10 cellular contexts compared by ENCODE assay signal in the genomic region with DNA sequence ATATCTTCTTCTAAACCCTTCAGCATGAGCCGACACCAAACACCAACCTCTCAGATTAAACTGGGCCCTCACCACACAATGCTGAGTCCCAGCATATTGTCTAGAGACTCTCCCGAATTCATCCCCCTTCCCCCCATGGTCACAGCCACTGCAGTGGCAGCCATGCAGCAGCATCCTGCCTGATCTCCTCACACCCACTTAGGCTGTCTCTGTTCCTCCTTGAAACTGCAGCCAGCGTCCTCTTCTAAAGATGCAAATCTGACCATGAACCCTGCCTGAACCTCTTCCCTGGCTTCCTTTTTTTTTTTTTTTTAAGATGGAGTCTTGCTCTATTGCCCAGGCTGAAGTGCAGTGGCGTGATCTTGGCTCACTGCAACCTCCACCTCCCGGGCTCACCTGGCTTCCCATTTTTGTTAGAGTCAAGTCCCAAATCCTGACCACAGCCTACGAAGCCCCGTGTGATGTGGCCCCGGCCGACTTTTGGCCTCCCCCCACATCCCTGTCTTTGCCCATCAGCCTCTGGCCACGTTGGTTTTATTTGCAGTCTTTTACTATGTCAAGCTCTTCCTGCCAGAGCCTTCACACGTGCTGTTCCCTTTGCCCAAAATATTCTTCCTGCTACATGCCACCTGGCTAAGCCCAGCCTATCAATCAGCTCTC. TPM values are rescaled to one million over a fixed set of nuclear protein-coding genes. Genes with fewer than 3 reads are reported as not detected.
DNase-seq lines count a peak whose midpoint lies in the region; ATAC-seq, FAIRE-seq and TF ChIP-seq lines count a peak whose summit lies in the region.
"Had no signal": no experiment of that assay in that cellular context is flagged by ENCODE, and none has a peak within 500 bp of the region (broad histone marks: within the 10 kb centered on the region; RNA-seq: fewer than 3 reads in every experiment).

No MANE protein-coding gene starts in this region.

- H3K27ac ChIP-seq in GM12878 (ENCODE audit: control insufficient read depth, insufficient read depth), result peak overlapping the region; percentile 42; the same call in 1 of the 2 replicates
- H3K27ac ChIP-seq in trophoblast cell (ENCODE audit: low read depth, low read length), result no peak overlapping the region
- H3K27ac ChIP-seq: skin epidermis had no signal

- in situ Hi-C loops in GM12878 (cut with MboI), result no loop called here

- no peak for TF ChIP-seq RAD21 in GM12878 (IDR thresholded peaks at IDR 0.05; ENCODE audit: insufficient read depth, low read depth, low read length)

- H2AK5ac ChIP-seq in trophoblast cell (ENCODE audit: low read length), result no peak overlapping the region

- H4K12ac ChIP-seq in trophoblast cell (ENCODE audit: low read depth, low read length), result no peak overlapping the region

- H2AFZ ChIP-seq in GM12878 (ENCODE audit: control insufficient read depth, low read depth, low read length) (peak overlapping the region; percentile 24), trophoblast cell (ENCODE audit: insufficient read depth, low read length, poor library complexity) (no peak overlapping the region)

- H3K79me2 ChIP-seq in GM12878 (ENCODE audit: control insufficient read depth, insufficient read depth, low read length) (no peaks in the 10 kb centered on the region), trophoblast cell (ENCODE audit: control insufficient read depth, insufficient read depth, low read length, poor library complexity) (no peaks in the 10 kb centered on the region)

- no peak overlapping the region for H3K4ac ChIP-seq in trophoblast cell (ENCODE audit: low read depth, low read length)

- no peaks in the 10 kb centered on the region for H3K36me3 ChIP-seq in GM12878 (ENCODE audit: control insufficient read depth in 2 of 2, insufficient read depth in 2 of 2, low read length in 1 of 2)
- H3K36me3 ChIP-seq in trophoblast cell (ENCODE audit: control insufficient read depth in 1 of 2, insufficient read depth in 2 of 2, low read length in 2 of 2), result no peaks in the 10 kb centered on the region

- DNase-seq in GM18507 (ENCODE audit: extremely low spot score, insufficient read length, low read depth) (peak; percentile 64), GM12878 (ENCODE audit: low read depth, low spot score) (peak; percentile 63), COLO829 (ENCODE audit: low spot score) (no peak), trophoblast cell (no peak), DMS 273 treated with DMSO at 0.1 percent for 48 hours (lab: John Stamatoyannopoulos, UW) (no peak), superior temporal gyrus (ENCODE audit: extremely low spot score) (no peak)

- no peaks in the 10 kb centered on the region for H4K20me1 ChIP-seq in GM12878 (ENCODE audit: control insufficient read depth, insufficient read depth)

- no peak overlapping the region for H2BK120ac ChIP-seq in trophoblast cell (ENCODE audit: insufficient read depth, low read length, poor library complexity)

- RAD21 ChIA-PET in GM12878 (lab: Charles Lee; ENCODE audit: unreplicated experiment), result interaction anchor here (0.7 kb wide), 1 partner anchor 91 kb away, joined by 3 read pairs; no protein-coding TSS in a partner anchor

- no peak overlapping the region for H4K91ac ChIP-seq in trophoblast cell (ENCODE audit: low read depth, low read length)

- intact Hi-C loops in GM12878 (cut with micrococcal nuclease; ENCODE audit: unreplicated experiment), result no loop called here

- no peak overlapping the region for H3K23ac ChIP-seq in trophoblast cell (ENCODE audit: low read length)

- no peak overlapping the region for H3K14ac ChIP-seq in trophoblast cell (ENCODE audit: low read length)

- peak overlapping the region; percentile 40; the same call in 1 of the 2 replicates for H3K4me3 ChIP-seq in GM12878
- no peak overlapping the region for H3K4me3 ChIP-seq in trophoblast cell (ENCODE audit: low read depth, low read length)
- H3K4me3 ChIP-seq: skin epidermis had no signal

- CTCF ChIA-PET in GM12878 (lab: Yijun Ruan, JAX), result interaction anchor here (8.9 kb wide), 1 partner anchor 91 kb away, joined by 35 read pairs; no protein-coding TSS in a partner anchor

- H2BK12ac ChIP-seq in trophoblast cell (ENCODE audit: low read length), result no peak overlapping the region

- ATAC-seq in GM21367 (IDR thresholded peaks at IDR 0.05; ENCODE audit: unreplicated experiment), result peak; percentile 83
- ATAC-seq in HG03060 (IDR thresholded peaks at IDR 0.05; ENCODE audit: low read depth, unreplicated experiment), result peak; percentile 67
- ATAC-seq in GM12878, result peak; percentile 66

- H3K4me2 ChIP-seq in GM12878 (ENCODE audit: control insufficient read depth, insufficient read depth), result peak overlapping the region; percentile 67
- no peak overlapping the region for H3K4me2 ChIP-seq in trophoblast cell (ENCODE audit: low read length)

- H2BK5ac ChIP-seq in trophoblast cell (ENCODE audit: low read depth, low read length, poor library complexity), result no peak overlapping the region

- WGBS in GM12878 (ENCODE audit: insufficient coverage, insufficient replicate concordance, low lambda C conversion rate, missing lambda C conversion rate), result 0% methylated on average over 11 of the region's 11 CpGs
- no CpG with 5 or more reads among the region's 11 CpGs for WGBS in trophoblast cell (ENCODE audit: extremely low coverage, insufficient coverage, insufficient read length)

- BruUV-seq in GM12878 (replicated peaks; lab: Mats Ljungman, UMichigan), result no TSS peak

- no peak overlapping the region for H3K18ac ChIP-seq in trophoblast cell (ENCODE audit: low read length)

- H3K9me3 ChIP-seq in GM12878 (replicated peaks; ENCODE audit: control insufficient read depth, insufficient read depth, low read length), result no peaks in the 10 kb centered on the region; the same call in 2 of the 3 replicates
- H3K9me3 ChIP-seq in trophoblast cell (ENCODE audit: insufficient read depth, low read depth, low read length), result peaks cover 2% of the 10 kb centered on the region

- H3K4me1 ChIP-seq in GM12878 (ENCODE audit: control insufficient read depth, insufficient read depth, low read length), result peaks cover 21% of the 10 kb centered on the region
- peaks cover 3 to 9% of the 10 kb centered on the region in 2 experiments for H3K4me1 ChIP-seq in trophoblast cell (ENCODE audit: control insufficient read depth in 1 of 2, insufficient read depth in 2 of 2, low read length in 2 of 2)

- H3K27me3 ChIP-seq in GM12878 (replicated peaks in 1 of 2; ENCODE audit: control insufficient read depth in 2 of 2, insufficient read depth in 2 of 2, low read length in 1 of 2), result peaks cover 0 to 5% of the 10 kb centered on the region in 2 experiments
- peaks cover 5% of the 10 kb centered on the region for H3K27me3 ChIP-seq in trophoblast cell (ENCODE audit: insufficient read depth, low read length)

- TF ChIP-seq EP300 in GM12878 (IDR thresholded peaks at IDR 0.05; ENCODE audit: borderline replicate concordance in 1 of 2, control insufficient read depth in 1 of 2, low read depth in 2 of 2, low read length in 2 of 2), result no peak

- TF ChIP-seq CTCF in GM12878 (IDR thresholded peaks at IDR 0.05 in 2 of 3, conservative IDR thresholded peaks at IDR 0.05 in 1 of 3; ENCODE audit: control insufficient read depth in 2 of 3, extremely low read depth in 1 of 3, insufficient read depth in 1 of 3, low read depth in 3 of 3, low read length in 3 of 3), result no peak

- SMC1A ChIA-PET in GM12878 (lab: Charles Lee; ENCODE audit: uncharacterized antibody, unreplicated experiment), result no interaction called here

- no peaks in the 10 kb centered on the region for H3K79me1 ChIP-seq in trophoblast cell (ENCODE audit: low read length)

- POLR2A ChIA-PET in GM12878 (lab: Charles Lee), result no interaction called here

- H4K8ac ChIP-seq in trophoblast cell (ENCODE audit: low read depth, low read length), result no peak overlapping the region

- no peak for TF ChIP-seq POLR2A in GM12878 (IDR thresholded peaks at IDR 0.05; ENCODE audit: low read depth, low read length)

- H3K9ac ChIP-seq in GM12878 (ENCODE audit: control insufficient read depth, insufficient read depth, low read length) (no peak overlapping the region; the same call in 1 of the 2 replicates), trophoblast cell (ENCODE audit: low read length) (no peak overlapping the region)

- peak; percentile 79 for FAIRE-seq in GM18507 (lab: Jason Lieb, UNC)
- peak; percentile 95 for FAIRE-seq in GM12878 (lab: Jason Lieb, UNC)
- FAIRE-seq: H54 had no signal

TF ChIP-seq in GM12878, 131 proteins besides CTCF, POLR2A, EP300 and RAD21 (continues in another document):
- TF ChIP-seq CBFB (IDR thresholded peaks at IDR 0.05; ENCODE audit: low read depth) (no peak), SIN3A (IDR thresholded peaks at IDR 0.05; ENCODE audit: low read depth, low read length) (no peak), EED (IDR thresholded peaks at IDR 0.05; ENCODE audit: low read depth) (no peak), CBX5 (IDR thresholded peaks at IDR 0.05; ENCODE audit: low read depth) (no peak), ZNF384 (IDR thresholded peaks at IDR 0.05; ENCODE audit: borderline replicate concordance, low read depth, low read length) (peak; percentile 70)
- TF ChIP-seq, protein P1, sequence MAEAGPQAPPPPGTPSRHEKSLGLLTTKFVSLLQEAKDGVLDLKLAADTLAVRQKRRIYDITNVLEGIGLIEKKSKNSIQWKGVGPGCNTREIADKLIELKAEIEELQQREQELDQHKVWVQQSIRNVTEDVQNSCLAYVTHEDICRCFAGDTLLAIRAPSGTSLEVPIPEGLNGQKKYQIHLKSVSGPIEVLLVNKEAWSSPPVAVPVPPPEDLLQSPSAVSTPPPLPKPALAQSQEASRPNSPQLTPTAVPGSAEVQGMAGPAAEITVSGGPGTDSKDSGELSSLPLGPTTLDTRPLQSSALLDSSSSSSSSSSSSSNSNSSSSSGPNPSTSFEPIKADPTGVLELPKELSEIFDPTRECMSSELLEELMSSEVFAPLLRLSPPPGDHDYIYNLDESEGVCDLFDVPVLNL (IDR thresholded peaks at IDR 0.05; ENCODE audit: low read depth, low read length), result no peak

RNA-seq across cellular contexts. Expression of gene FA2H, which starts 2.8 kb away (rescaled TPM):
- total RNA-seq in GM12878 (2013; cell fraction: nucleolus; rRNA removed), result 0.29 and 0.93 TPM in 2 replicates
- 0.05 and 0.73 TPM in 2 replicates for total RNA-seq in GM12878 (2014; rRNA removed)
- 0.18 and 0.60 TPM in 2 replicates for total RNA-seq in GM12878 (2014; rRNA removed; fragmentation: Illumina TruSeq; extraction: Trizol)
- 0.27 and 0.38 TPM in 2 replicates for total RNA-seq in GM12878 (2021)
- polyA plus RNA-seq in GM12878 (2011; ENCODE audit: low read depth), result 1.1 TPM
- polyA plus RNA-seq in GM12878 (2011; rRNA removed), result 0.54 and 0.61 TPM in 2 replicates
- polyA plus RNA-seq in GM12878 (2011; cell fraction: cytosol; rRNA removed), result 0.09 and 0.27 TPM in 2 replicates
- polyA plus RNA-seq in GM12878 (2011; cell fraction: nucleus; rRNA removed), result 0.06 and 0.79 TPM in 2 replicates
- 2.6 and 3.6 TPM in 2 replicates for polyA plus RNA-seq in GM12878 (2012)
- 0.66 and 16.7 TPM in 2 replicates for polyA plus RNA-seq in GM12878 (2014; fragmentation: Illumina TruSeq; extraction: Trizol)
- polyA plus RNA-seq in GM12878 (2014; fragmentation: Nextera tagmentation; extraction: Ambion mirVana), result under 1 TPM in 1 of 2 experiments, not detected in 1; 0.05 TPM
- 0.08 and 0.51 TPM in 2 replicates for polyA plus RNA-seq in GM12878 (2014; rRNA removed)
- not detected for polyA plus RNA-seq in GM12878 (2016; fragmentation: Nextera tagmentation; extraction: Ambion mirVana)
- not detected in 2 replicates for polyA minus RNA-seq in GM12878 (2011; rRNA and poly(A)+ RNA removed)
- not detected in 2 replicates for polyA minus RNA-seq in GM12878 (2011; cell fraction: cytosol; rRNA and poly(A)+ RNA removed)
- polyA minus RNA-seq in GM12878 (2011; cell fraction: nucleus; rRNA and poly(A)+ RNA removed), result not detected in 2 replicates
- polyA plus RNA-seq in trophoblast cell (2013), result 4.4 and 4.7 TPM in 2 replicates

Comparison
In these comparisons a context has a peak if more than half of its experiments do, and no peak if none do; other contexts are left out.
1. DNase-seq: peak in GM18507 (single experiment) and GM12878 (single experiment); none in COLO829 (single experiment), trophoblast cell (0 of 2), DMS 273 treated with DMSO at 0.1 percent for 48 hours (single experiment) and superior temporal gyrus (single experiment).
2. Peak in every context shown above with its lines, with median percentiles within 50 percentile points of each other: ATAC-seq.